8 cellular contexts compared by ENCODE assay signal in genomic region chr19:39409207-39409885, GRCh38. TPM values are rescaled to one million over a fixed set of nuclear protein-coding genes. Genes with fewer than 3 reads are reported as not detected.
A peak's percentile ranks its signal among the peaks of the same experiment; 100 is the strongest.
DNase-seq lines count a peak whose midpoint lies in the region; ATAC-seq and TF ChIP-seq lines count a peak whose summit lies in the region.

No MANE protein-coding gene starts in this region.

- dilution Hi-C loops in mammary epithelial cell (cut with HindIII; ENCODE audit: low sequenced_read_pairs), result no loop called here

- peaks cover 4% of the 10 kb centered on the region for H3K36me3 ChIP-seq in mammary epithelial cell (ENCODE audit: insufficient read depth, low read length)

- intact Hi-C loops in mammary epithelial cell (cut with micrococcal nuclease), result no loop called here

- no peak overlapping the region for H2AFZ ChIP-seq in mammary epithelial cell (ENCODE audit: low read depth, low read length)

- H3K4me2 ChIP-seq in mammary epithelial cell (ENCODE audit: insufficient read depth, low read depth, low read length), result peak overlapping the region; percentile 82

- WGBS in mammary epithelial cell (ENCODE audit: low coverage, missing lambda C conversion rate), result under 1% methylated on average over 13 of the region's 47 CpGs

- H3K27ac ChIP-seq in VCaP (peak overlapping the region; percentile 96), mammary epithelial cell (ENCODE audit: insufficient read depth, low read depth, low read length) (peak overlapping the region; percentile 97)

- no peak for DNase-seq in GM12864 (ENCODE audit: low read depth)
- DNase-seq in NCI-H1436 treated with DMSO at 0.1 percent for 48 hours (lab: John Stamatoyannopoulos, UW), result peak; percentile 61
- DNase-seq in mammary epithelial cell, result peak; percentile 96
- peak; percentile 74 for DNase-seq in iris pigment epithelial cell (ENCODE audit: low read depth)
- peak; percentile 54 to 66 for DNase-seq in stimulated activated CD4-positive, alpha-beta T cell treated with anti-CD3 and anti-CD28 coated beads, Interleukin-12 subunit alpha, Interleukin-12 subunit beta, amount 100 ng/mL, for 24 hours (ENCODE audit: low read depth in 2 of 2)
- DNase-seq in inferior parietal cortex (ENCODE audit: extremely low spot score), result no peak

- H3K27me3 ChIP-seq in mammary epithelial cell (ENCODE audit: insufficient read depth, low read length), result no peaks in the 10 kb centered on the region

- H3K4me1 ChIP-seq in mammary epithelial cell (ENCODE audit: insufficient read depth, low read length), result peaks cover 35% of the 10 kb centered on the region

- peak overlapping the region; percentile 97 for H3K9ac ChIP-seq in mammary epithelial cell (ENCODE audit: insufficient read depth, low read length)

- H3K79me2 ChIP-seq in mammary epithelial cell (ENCODE audit: insufficient read depth, low read length), result peaks cover 34% of the 10 kb centered on the region

- TF ChIP-seq CTCF in GM12864 (IDR thresholded peaks at IDR 0.05; ENCODE audit: low read depth, low read length, missing control alignments), result no peak
- no peak for TF ChIP-seq CTCF in VCaP (conservative IDR thresholded peaks at IDR 0.05)
- TF ChIP-seq CTCF in mammary epithelial cell (conservative IDR thresholded peaks at IDR 0.05 in 1 of 2, IDR thresholded peaks at IDR 0.05 in 1 of 2; ENCODE audit: extremely low read depth in 1 of 2, insufficient read depth in 1 of 2, low read depth in 1 of 2, low read length in 2 of 2), result no peak

- H4K20me1 ChIP-seq in mammary epithelial cell (ENCODE audit: insufficient read depth, low read length), result no peaks in the 10 kb centered on the region

- CTCF ChIA-PET in mammary epithelial cell (lab: Charles Lee; ENCODE audit: low non-redundant PET), result interaction anchor here (0.6 kb wide), 1 partner anchor 39 kb away, joined by 3 read pairs; no protein-coding TSS in a partner anchor

- H3K4me3 ChIP-seq in GM12864 (ENCODE audit: low read depth, low read length) (peak overlapping the region; percentile 98), mammary epithelial cell (replicated peaks in 1 of 3; ENCODE audit: insufficient read depth in 1 of 3, low read depth in 2 of 3, low read length in 3 of 3) (peak overlapping the region; percentile 80 to 97 (median 90))

- H3K9me3 ChIP-seq in mammary epithelial cell (replicated peaks; ENCODE audit: insufficient read depth, low read length), result no peaks in the 10 kb centered on the region

- TSS peak; percentile 97 for BruUV-seq in mammary epithelial cell (replicated peaks; lab: Mats Ljungman, UMichigan)

- in situ Hi-C loops in mammary epithelial cell (cut with MboI; ENCODE audit: low sequenced_read_pairs in 2 of 2), result no loop called here

- no peak for ATAC-seq in HG03439 (IDR thresholded peaks at IDR 0.05; ENCODE audit: unreplicated experiment)

RNA-seq across cellular contexts. Expression of gene ZFP36, which starts 2.7 kb away (rescaled TPM):
- total RNA-seq in mammary epithelial cell, result 100 to 1,000 TPM in 1 of 2 donors, 10 to 100 TPM in 1; 13.3 to 110 TPM
- 10.4 TPM for polyA plus RNA-seq in mammary epithelial cell
- polyA minus RNA-seq in mammary epithelial cell, result 34.5 TPM

RNA-seq across cellular contexts. Expression of gene PLEKHG2, which starts 3.1 kb away (rescaled TPM):
- total RNA-seq in mammary epithelial cell, result 10 to 100 TPM; 15.5 to 40.6 TPM
- 21.9 TPM for polyA plus RNA-seq in mammary epithelial cell
- polyA minus RNA-seq in mammary epithelial cell, result 10.2 TPM

RNA-seq across cellular contexts. Expression of gene MED29, which starts 18.2 kb away (rescaled TPM):
- 10 to 100 TPM; 19.5 to 29.3 TPM for total RNA-seq in mammary epithelial cell
- polyA plus RNA-seq in mammary epithelial cell, result 25.9 TPM
- polyA minus RNA-seq in mammary epithelial cell, result 21.9 TPM

RNA-seq across cellular contexts. Expression of gene PAF1, which starts 18.4 kb away (rescaled TPM):
- total RNA-seq in mammary epithelial cell, result 10 to 100 TPM; 25.5 to 45.8 TPM
- polyA plus RNA-seq in mammary epithelial cell, result 54.0 TPM
- polyA minus RNA-seq in mammary epithelial cell, result 26.5 TPM

RNA-seq across cellular contexts. Expression of gene RPS16, which starts 26.4 kb away (rescaled TPM):
- 1,000 to 10,000 TPM in 1 of 2 donors, 100 to 1,000 TPM in 1; 361 to 1,710 TPM for total RNA-seq in mammary epithelial cell
- polyA plus RNA-seq in mammary epithelial cell, result 3,363 TPM
- 1,696 TPM for polyA minus RNA-seq in mammary epithelial cell

Comparison
In these comparisons a context has a peak if more than half of its experiments do, and no peak if none do; other contexts are left out.
1. DNase-seq: peak in NCI-H1436 treated with DMSO at 0.1 percent for 48 hours (single experiment), mammary epithelial cell (single experiment), iris pigment epithelial cell (single experiment) and stimulated activated CD4-positive, alpha-beta T cell treated with anti-CD3 and anti-CD28 coated beads, Interleukin-12 subunit alpha, Interleukin-12 subunit beta, amount 100 ng/mL, for 24 hours (2 of 2); none in GM12864 (single experiment) and inferior parietal cortex (single experiment).